Comparison of ENCODE assay signal across 23 cellular contexts in genomic region chr7:90430614-90431445, GRCh38. TPM values are rescaled to one million over a fixed set of nuclear protein-coding genes. Genes with fewer than 3 reads are reported as not detected.
"Had no signal": no experiment of that assay in that cellular context is flagged by ENCODE, and none has a peak within 500 bp of the region (broad histone marks: within the 10 kb centered on the region; RNA-seq: fewer than 3 reads in every experiment).

No MANE protein-coding gene starts in this region.

- H3K4me3 ChIP-seq: psoas muscle, right lobe of liver had no signal

- H3K9me3 ChIP-seq: psoas muscle, right lobe of liver had no signal

- H3K36me3 ChIP-seq: right lobe of liver had no signal

- H3K4me1 ChIP-seq: psoas muscle, right lobe of liver had no signal

- DNase-seq: activated CD4-positive, alpha-beta T cell treated with anti-CD3 and anti-CD28 coated beads, Interleukin-2, amount 50 U/mL, for 4 hours; activated CD8-positive, alpha-beta memory T cell treated with anti-CD3 and anti-CD28 coated beads, Interleukin-2, amount 10 ng/mL, durations not matched to agents 7 days and 5 days; activated effector memory CD4-positive, alpha-beta T cell treated with anti-CD3 and anti-CD28 coated beads, Interleukin-2, amount 50 U/mL, for 16 hours; activated naive CD8-positive, alpha-beta T cell treated with anti-CD3 and anti-CD28 coated beads for 36 hours; activated T-cell treated with anti-CD3 and anti-CD28 coated beads, Interleukin-2, amount 50 U/mL, for 4 hours; anterior cingulate cortex; cerebellar nuclear complex; dermis blood vessel endothelial cell; erythroblast; glutamatergic neuron; immature natural killer cell; left colon; natural killer cell; occipital lobe; psoas muscle; right lobe of liver; stimulated activated CD4-positive, alpha-beta T cell treated with anti-CD3 and anti-CD28 coated beads, Interleukin-2, amount 100 ng/mL, for 24 hours; stimulated activated naive CD4-positive, alpha-beta T cell treated with Interleukin-2 at 50 U/mL for 16 hours had no signal

- H3K4me1 Mint-ChIP-seq: immature natural killer cell, natural killer cell had no signal

- H3K4me3 Mint-ChIP-seq: activated CD8-positive, alpha-beta memory T cell treated with anti-CD3 and anti-CD28 coated beads, Interleukin-2, amount 10 ng/mL, durations not matched to agents 7 days and 5 days; activated naive CD8-positive, alpha-beta T cell treated with anti-CD3 and anti-CD28 coated beads for 36 hours; activated T-cell treated with anti-CD3 and anti-CD28 coated beads, Interleukin-2, amount 50 U/mL, for 4 hours; immature natural killer cell; natural killer cell; T-helper 2 cell treated with Interferon-gamma antibody and Interleukin-4, amounts not matched to agents 5 μg/mL and 100 μg/mL, for 36 hours; type B pancreatic cell had no signal

- H3K27ac Mint-ChIP-seq: activated CD8-positive, alpha-beta memory T cell treated with anti-CD3 and anti-CD28 coated beads, Interleukin-2, amount 10 ng/mL, durations not matched to agents 7 days and 5 days; activated naive CD8-positive, alpha-beta T cell treated with anti-CD3 and anti-CD28 coated beads for 36 hours; immature natural killer cell; natural killer cell; T-helper 2 cell treated with Interferon-gamma antibody and Interleukin-4, amounts not matched to agents 5 μg/mL and 100 μg/mL, for 36 hours; type B pancreatic cell had no signal

- H3K27me3 ChIP-seq: right lobe of liver had no signal

- H3K9me3 Mint-ChIP-seq: immature natural killer cell, natural killer cell, type B pancreatic cell had no signal

- H3K27me3 Mint-ChIP-seq: type B pancreatic cell had no signal

- H3K36me3 Mint-ChIP-seq: activated CD8-positive, alpha-beta memory T cell treated with anti-CD3 and anti-CD28 coated beads, Interleukin-2, amount 10 ng/mL, durations not matched to agents 7 days and 5 days; activated naive CD8-positive, alpha-beta T cell treated with anti-CD3 and anti-CD28 coated beads for 36 hours; immature natural killer cell; natural killer cell had no signal

- H3K27ac ChIP-seq: psoas muscle, right lobe of liver had no signal

- ATAC-seq: activated CD4-positive, CD25-positive, alpha-beta regulatory T cell treated with anti-CD3 and anti-CD28 coated beads, Interleukin-2, amount 50 U/mL, for 24 hours; activated CD8-positive, alpha-beta memory T cell treated with anti-CD3 and anti-CD28 coated beads, Interleukin-2, amount 10 ng/mL, durations not matched to agents 7 days and 5 days; activated T-cell treated with anti-CD3 and anti-CD28 coated beads, Interleukin-2, amount 50 U/mL, for 4 hours; left colon; natural killer cell; right lobe of liver had no signal

RNA-seq across cellular contexts. Expression of gene PTTG1IP2, which starts 38.6 kb away (rescaled TPM):
- total RNA-seq: activated CD8-positive, alpha-beta memory T cell treated with anti-CD3 and anti-CD28 coated beads, Interleukin-2, amount 10 ng/mL, durations not matched to agents 7 days and 5 days; activated naive CD8-positive, alpha-beta T cell treated with anti-CD3 and anti-CD28 coated beads for 36 hours; activated T-cell treated with anti-CD3 and anti-CD28 coated beads, Interleukin-2, amount 50 U/mL, for 4 hours; dermis blood vessel endothelial cell; left colon; lung microvascular endothelial cell; mononuclear cell; natural killer cell; occipital lobe; psoas muscle; right lobe of liver had no signal
- polyA plus RNA-seq: immature natural killer cell, psoas muscle had no signal
